ENCODE assay signal across 8 cellular contexts in the genomic region with DNA sequence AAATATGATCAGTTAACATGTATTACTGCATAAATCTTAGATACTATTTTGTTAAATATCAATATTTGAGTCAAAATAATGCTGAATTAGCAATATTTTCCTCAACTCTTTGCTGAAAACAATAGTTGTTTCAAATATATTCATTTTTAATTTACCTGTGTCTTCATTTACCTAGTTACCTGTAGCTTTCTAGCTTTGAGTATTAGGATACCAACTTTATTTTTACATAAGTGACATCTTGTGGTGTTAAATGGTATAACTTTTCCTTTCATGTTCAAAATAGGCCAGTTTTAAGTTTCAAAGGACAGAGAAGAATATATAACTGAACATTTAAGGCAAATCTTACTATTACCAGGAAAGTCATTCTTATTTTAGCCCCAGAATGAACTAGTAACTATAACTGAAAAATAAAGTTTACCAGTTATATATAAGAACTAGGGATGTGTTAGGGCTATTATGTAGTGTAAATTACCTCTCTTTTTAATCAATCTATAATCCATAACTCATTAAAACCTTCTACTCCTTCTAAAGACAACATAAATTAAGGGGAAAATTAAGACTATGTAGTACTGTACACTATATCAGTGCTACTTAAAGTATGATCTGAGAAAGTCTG. TPM values are rescaled to one million over a fixed set of nuclear protein-coding genes. Genes with fewer than 3 reads are reported as not detected.
DNase-seq lines count a peak whose midpoint lies in the region; ATAC-seq, FAIRE-seq and TF ChIP-seq lines count a peak whose summit lies in the region.

No MANE protein-coding gene starts in this region.

- no peak overlapping the region for H2AFZ ChIP-seq in IMR-90 (replicated peaks; ENCODE audit: low read length, poor library complexity)
- no peak overlapping the region for H2AFZ ChIP-seq in GM12878 (ENCODE audit: control insufficient read depth, low read depth, low read length)
- H2AFZ ChIP-seq in mesenchymal stem cell (ENCODE audit: low read depth, low read length): no peak overlapping the region

- peak; percentile 59; the same call in 1 of the 2 replicates for ATAC-seq in IMR-90 (ENCODE audit: low read depth)
- ATAC-seq in GM12878: peak; percentile 84
- no peak for ATAC-seq in GM19035 (IDR thresholded peaks at IDR 0.05; ENCODE audit: unreplicated experiment)
- ATAC-seq in omental fat pad (ENCODE audit: low FRiP score): no peak
- ATAC-seq in GM18498 (IDR thresholded peaks at IDR 0.05; ENCODE audit: unreplicated experiment): no peak

- no peak for TF ChIP-seq EP300 in GM12878 (IDR thresholded peaks at IDR 0.05; ENCODE audit: borderline replicate concordance in 1 of 2, control insufficient read depth in 1 of 2, low read depth in 2 of 2, low read length in 2 of 2)

- peaks cover 10% of the 10 kb centered on the region; the same call in 1 of the 2 replicates for H4K20me1 ChIP-seq in IMR-90 (ENCODE audit: insufficient read depth, low read length)
- H4K20me1 ChIP-seq in GM12878 (ENCODE audit: control insufficient read depth, insufficient read depth): no peaks in the 10 kb centered on the region

- no peak overlapping the region for H2AK5ac ChIP-seq in IMR-90 (ENCODE audit: low read depth, low read length)
- H2AK5ac ChIP-seq in mesenchymal stem cell (ENCODE audit: low read length, severe bottlenecking): no peak overlapping the region

- no peak overlapping the region for H3K56ac ChIP-seq in IMR-90 (ENCODE audit: extremely low read depth, insufficient read depth, low read length)

- H2BK5ac ChIP-seq in IMR-90 (ENCODE audit: low read depth, low read length, poor library complexity, severe bottlenecking): no peak overlapping the region
- H2BK5ac ChIP-seq in mesenchymal stem cell (ENCODE audit: low read depth, low read length, poor library complexity, severe bottlenecking): no peak overlapping the region

- H3K23ac ChIP-seq in IMR-90 (ENCODE audit: low read depth, low read length): no peak overlapping the region
- H3K23ac ChIP-seq in mesenchymal stem cell (ENCODE audit: low read length in 2 of 2): no peak overlapping the region

- H3K79me2 ChIP-seq in GM12878 (ENCODE audit: control insufficient read depth, insufficient read depth, low read length): peaks cover 10% of the 10 kb centered on the region

- H2BK15ac ChIP-seq in IMR-90 (ENCODE audit: low read depth, low read length) (no peak overlapping the region), mesenchymal stem cell (ENCODE audit: low read depth, poor library complexity, severe bottlenecking) (no peak overlapping the region)

- TF ChIP-seq RAD21 in IMR-90 (IDR thresholded peaks at IDR 0.05; ENCODE audit: low read length) (peak; percentile 37), GM12878 (IDR thresholded peaks at IDR 0.05; ENCODE audit: insufficient read depth, low read depth, low read length) (peak; percentile 42; the same call in 1 of the 2 replicates)

- H2BK12ac ChIP-seq in mesenchymal stem cell (ENCODE audit: low read length in 2 of 2): no peak overlapping the region

- H3K9me3 ChIP-seq in IMR-90 (ENCODE audit: control insufficient read depth, insufficient read depth, low read length) (no peaks in the 10 kb centered on the region), GM12878 (replicated peaks; ENCODE audit: control insufficient read depth, insufficient read depth, low read length) (no peaks in the 10 kb centered on the region), mesenchymal stem cell (ENCODE audit: control insufficient read depth, low read length) (no peaks in the 10 kb centered on the region)

- RAD21 ChIA-PET in GM12878 (lab: Charles Lee; ENCODE audit: unreplicated experiment): interaction anchor here (0.8 to 2.2 kb wide), 16 partner anchors 8 to 711 kb away, joined by 3 to 19 read pairs (median 4); no protein-coding TSS in a partner anchor

- H3K9ac ChIP-seq in IMR-90 (ENCODE audit: low read depth, low read length) (no peak overlapping the region), GM12878 (ENCODE audit: control insufficient read depth, insufficient read depth, low read length) (no peak overlapping the region), mesenchymal stem cell (ENCODE audit: low read length) (no peak overlapping the region)

- H3K4ac ChIP-seq in IMR-90 (ENCODE audit: low read depth, low read length) (no peak overlapping the region), mesenchymal stem cell (ENCODE audit: low read depth in 1 of 2, low read length in 2 of 2) (no peak overlapping the region)

- H4K91ac ChIP-seq in IMR-90 (ENCODE audit: insufficient read depth, low read depth, low read length) (no peak overlapping the region), mesenchymal stem cell (ENCODE audit: low read length) (no peak overlapping the region)

- H3K4me3 ChIP-seq in IMR-90 (ENCODE audit: insufficient read depth, low read depth, low read length): no peak overlapping the region
- no peak overlapping the region for H3K4me3 ChIP-seq in GM12878
- no peak overlapping the region for H3K4me3 ChIP-seq in mesenchymal stem cell (ENCODE audit: insufficient read depth in 1 of 2, low read depth in 1 of 2, low read length in 2 of 2)

- H3K4me1 ChIP-seq in IMR-90 (ENCODE audit: control insufficient read depth, insufficient read depth, low read length) (peaks cover 3% of the 10 kb centered on the region; the same call in 1 of the 2 replicates), GM12878 (ENCODE audit: control insufficient read depth, insufficient read depth, low read length) (peaks cover 10% of the 10 kb centered on the region; the same call in 1 of the 2 replicates), mesenchymal stem cell (ENCODE audit: control insufficient read depth, insufficient read depth, low read depth, low read length) (no peaks in the 10 kb centered on the region)

- H2BK120ac ChIP-seq in IMR-90 (ENCODE audit: low read depth, low read length) (no peak overlapping the region), mesenchymal stem cell (ENCODE audit: low read depth, low read length) (no peak overlapping the region)

- H3K27ac ChIP-seq in IMR-90 (ENCODE audit: insufficient read depth, low read length) (no peak overlapping the region), GM12878 (ENCODE audit: control insufficient read depth, insufficient read depth) (no peak overlapping the region), mesenchymal stem cell (ENCODE audit: low read length, poor library complexity, severe bottlenecking) (no peak overlapping the region)

- H3K79me1 ChIP-seq in IMR-90 (ENCODE audit: low read depth in 1 of 2, low read length in 2 of 2) (peaks cover 22 to 34% of the 10 kb centered on the region in 2 experiments), mesenchymal stem cell (replicated peaks; ENCODE audit: low read length, poor library complexity, severe bottlenecking) (peaks cover 12% of the 10 kb centered on the region)

- TF ChIP-seq POLR2A in IMR-90 (IDR thresholded peaks at IDR 0.05; ENCODE audit: low read depth, low read length) (no peak), GM12878 (IDR thresholded peaks at IDR 0.05; ENCODE audit: low read depth, low read length) (no peak)

- in situ Hi-C loops in IMR-90 (cut with MboI; ENCODE audit: low sequenced_read_pairs): loop anchor here (25.0 kb wide), 1 partner anchor 707 kb away; no protein-coding TSS in a partner anchor
- in situ Hi-C loops in GM12878 (cut with MboI): no loop called here

- dilution Hi-C loops in IMR-90 (cut with HindIII; ENCODE audit: low sequenced_read_pairs, unreplicated experiment): no loop called here

- POLR2A ChIA-PET in IMR-90 (lab: Charles Lee; ENCODE audit: unreplicated experiment) (no interaction called here), GM12878 (lab: Charles Lee) (interaction anchor here (0.9 kb wide), 1 partner anchor 638 kb away, joined by 3 read pairs; no protein-coding TSS in a partner anchor)

- H2BK20ac ChIP-seq in IMR-90 (ENCODE audit: low read depth, low read length): no peak overlapping the region

- CTCF ChIA-PET in IMR-90 (lab: Yijun Ruan, JAX) (interaction anchor here (1.4 kb wide), 1 partner anchor 47 kb away, joined by 3 read pairs; no protein-coding TSS in a partner anchor), GM12878 (lab: Yijun Ruan, JAX) (interaction anchor here (0.8 to 3.0 kb wide), 21 partner anchors 8 to 709 kb away, joined by 3 to 26 read pairs (median 5); no protein-coding TSS in a partner anchor)

- SMC1A ChIA-PET in GM12878 (lab: Charles Lee; ENCODE audit: uncharacterized antibody, unreplicated experiment): interaction anchor here (0.6 to 2.4 kb wide), 13 partner anchors 13 to 708 kb away, joined by 3 to 11 read pairs (median 5); a partner anchor contains a TSS

- H3K9me1 ChIP-seq in IMR-90 (ENCODE audit: insufficient read depth, low read length): 0 out of 2 replicates have a peak, but pooled peaks cover 4% of the 10 kb centered on the region

- H3K36me3 ChIP-seq in IMR-90 (ENCODE audit: control insufficient read depth, insufficient read depth, low read length) (peaks cover 2% of the 10 kb centered on the region; the same call in 1 of the 2 replicates), GM12878 (ENCODE audit: control insufficient read depth in 2 of 2, insufficient read depth in 2 of 2, low read length in 1 of 2) (peaks cover 1 to 7% of the 10 kb centered on the region in 2 experiments; a peak in 3 of 4 replicates), mesenchymal stem cell (ENCODE audit: control insufficient read depth in 1 of 2, insufficient read depth in 2 of 2, low read depth in 1 of 2, low read length in 2 of 2) (peaks cover 0 to 24% of the 10 kb centered on the region in 2 experiments)

- BruUV-seq in IMR-90 (replicated peaks; lab: Mats Ljungman, UMichigan) (no TSS peak), GM12878 (replicated peaks; lab: Mats Ljungman, UMichigan) (no TSS peak)

- H4K8ac ChIP-seq in IMR-90 (ENCODE audit: low read depth in 2 of 2, low read length in 2 of 2) (no peak overlapping the region), mesenchymal stem cell (ENCODE audit: low read length) (no peak overlapping the region)

- DNase-seq in DMS114 treated with DMSO at 0.1 percent for 48 hours (lab: John Stamatoyannopoulos, UW; ENCODE audit: unreplicated experiment) (peak; percentile 8), IMR-90 (peak; percentile 12), GM12878 (ENCODE audit: low read depth, low spot score) (no peak), mesenchymal stem cell (peak; percentile 33), COLO829 (ENCODE audit: low spot score) (no peak), omental fat pad (ENCODE audit: low spot score) (no peak)

- H3K27me3 ChIP-seq in IMR-90 (ENCODE audit: control insufficient read depth, insufficient read depth, low read length) (no peaks in the 10 kb centered on the region), GM12878 (replicated peaks in 1 of 2; ENCODE audit: control insufficient read depth in 2 of 2, insufficient read depth in 2 of 2, low read length in 1 of 2) (no peaks in the 10 kb centered on the region), mesenchymal stem cell (ENCODE audit: control insufficient read depth in 1 of 2, insufficient read depth in 1 of 2, low read length in 2 of 2) (no peaks in the 10 kb centered on the region)

- no peak overlapping the region for H4K5ac ChIP-seq in IMR-90 (ENCODE audit: low read depth, low read length)

- FAIRE-seq in GM12878 (lab: Jason Lieb, UNC): no peak

- peak; percentile 48 for TF ChIP-seq CTCF in IMR-90 (conservative IDR thresholded peaks at IDR 0.05; ENCODE audit: low read depth, low read length)
- peak in 2 of 3 experiments; percentile 17 to 42; a peak in 4 of 6 replicates for TF ChIP-seq CTCF in GM12878 (IDR thresholded peaks at IDR 0.05 in 2 of 3, conservative IDR thresholded peaks at IDR 0.05 in 1 of 3; ENCODE audit: control insufficient read depth in 2 of 3, extremely low read depth in 1 of 3, insufficient read depth in 1 of 3, low read depth in 3 of 3, low read length in 3 of 3)
- TF ChIP-seq CTCF in omental fat pad (IDR thresholded peaks at IDR 0.05): no peak

- no peak overlapping the region for H3K14ac ChIP-seq in IMR-90 (replicated peaks; ENCODE audit: low read depth, low read length)
- H3K14ac ChIP-seq in mesenchymal stem cell (ENCODE audit: low read length in 2 of 2): no peak overlapping the region

- intact Hi-C loops in IMR-90 (cut with micrococcal nuclease) (loop anchor here (5.0 to 10.0 kb wide), 3 partner anchors 152 to 704 kb away; no protein-coding TSS in a partner anchor), GM12878 (cut with micrococcal nuclease; ENCODE audit: unreplicated experiment) (loop anchor here (1.0 kb wide), 1 partner anchor 47 kb away; no protein-coding TSS in a partner anchor)

- H3K4me2 ChIP-seq in IMR-90 (ENCODE audit: low read depth, low read length) (no peak overlapping the region), GM12878 (ENCODE audit: control insufficient read depth, insufficient read depth) (peak overlapping the region; percentile 64; the same call in 1 of the 2 replicates), mesenchymal stem cell (ENCODE audit: low read length, poor library complexity, severe bottlenecking) (no peak overlapping the region)

- H2AK9ac ChIP-seq in IMR-90 (replicated peaks; ENCODE audit: low read depth, low read length, poor library complexity): no peak overlapping the region

- no peak overlapping the region for H3K18ac ChIP-seq in IMR-90 (ENCODE audit: low read depth, low read length)
- H3K18ac ChIP-seq in mesenchymal stem cell (ENCODE audit: low read depth in 1 of 2, low read length in 2 of 2): no peak overlapping the region

RNA-seq across cellular contexts. Expression of a gene that starts 25.3 kb away (rescaled TPM):
- 59.0 and 67.8 TPM in 2 replicates for total RNA-seq in IMR-90 (2012; rRNA removed)
- 24.0 and 33.1 TPM in 2 replicates for polyA plus RNA-seq in IMR-90 (2012; rRNA removed)
- 10.0 and 13.1 TPM in 2 replicates for polyA plus RNA-seq in IMR-90 (2012; cell fraction: cytosol; rRNA removed)
- 5.0 and 33.9 TPM in 2 replicates for polyA plus RNA-seq in IMR-90 (2012; cell fraction: nucleus; rRNA removed; ENCODE audit: low replicate concordance)
- total RNA-seq in GM12878 (2013; cell fraction: nucleolus; rRNA removed): 138 and 154 TPM in 2 replicates
- 59.5 and 71.3 TPM in 2 replicates for total RNA-seq in GM12878 (2014; rRNA removed)
- total RNA-seq in GM12878 (2014; rRNA removed; fragmentation: Illumina TruSeq; extraction: Trizol): 70.8 and 75.6 TPM in 2 replicates
- total RNA-seq in GM12878 (2021): 46.6 and 50.1 TPM in 2 replicates
- polyA plus RNA-seq in GM12878 (2011; ENCODE audit: low read depth): 34.1 TPM
- polyA plus RNA-seq in GM12878 (2011; rRNA removed): 58.3 and 74.3 TPM in 2 replicates
- 28.3 and 37.4 TPM in 2 replicates for polyA plus RNA-seq in GM12878 (2011; cell fraction: cytosol; rRNA removed)
- polyA plus RNA-seq in GM12878 (2011; cell fraction: nucleus; rRNA removed): 25.4 and 27.2 TPM in 2 replicates
- 33.0 and 44.8 TPM in 2 replicates for polyA plus RNA-seq in GM12878 (2012)
- polyA plus RNA-seq in GM12878 (2014; fragmentation: Illumina TruSeq; extraction: Trizol): 66.4 and 70.3 TPM in 2 replicates
- 10 to 100 TPM; 32.8 to 36.2 TPM for polyA plus RNA-seq in GM12878 (2014; fragmentation: Nextera tagmentation; extraction: Ambion mirVana)
- 26.2 and 30.9 TPM in 2 replicates for polyA plus RNA-seq in GM12878 (2014; rRNA removed)
- 10 to 100 TPM; 41.8 to 45.4 TPM for polyA plus RNA-seq in GM12878 (2016; fragmentation: Nextera tagmentation; extraction: Ambion mirVana)
- 60.5 and 63.3 TPM in 2 replicates for polyA minus RNA-seq in GM12878 (2011; rRNA and poly(A)+ RNA removed)
- polyA minus RNA-seq in GM12878 (2011; cell fraction: cytosol; rRNA and poly(A)+ RNA removed): 15.0 and 21.5 TPM in 2 replicates
- polyA minus RNA-seq in GM12878 (2011; cell fraction: nucleus; rRNA and poly(A)+ RNA removed): 44.2 and 73.4 TPM in 2 replicates
- 45.2 TPM for polyA plus RNA-seq in mesenchymal stem cell (2013, experiment 1 of 2)
- 43.1 TPM for polyA plus RNA-seq in mesenchymal stem cell (2013, experiment 2 of 2)
- total RNA-seq in omental fat pad: 10 to 100 TPM; 31.1 to 47.3 (median 41.7) TPM

Comparison
In these comparisons a context has a peak if more than half of its experiments do, and no peak if none do; other contexts are left out.
1. DNase-seq: peak in DMS114 treated with DMSO at 0.1 percent for 48 hours (single experiment), IMR-90 (single experiment) and mesenchymal stem cell (single experiment); none in GM12878 (single experiment), COLO829 (single experiment) and omental fat pad (single experiment).
2. ATAC-seq: peak in IMR-90 (single experiment) and GM12878 (single experiment); none in GM19035 (single experiment), omental fat pad (single experiment) and GM18498 (single experiment).
3. CTCF ChIP-seq: peak in IMR-90 (single experiment) and GM12878 (2 of 3); none in omental fat pad (0 of 3).